Comparison of ENCODE assay signal across 22 cellular contexts in genomic region chrX:9614016-9614415, GRCh38.
DNase-seq lines count a peak whose midpoint lies in the region; ATAC-seq and TF ChIP-seq lines count a peak whose summit lies in the region.
"Had no signal": no experiment of that assay in that cellular context is flagged by ENCODE, and none has a peak within 500 bp of the region (broad histone marks: within the 10 kb centered on the region; RNA-seq: fewer than 3 reads in every experiment).

No MANE protein-coding gene starts in this region.

- no peak overlapping the region for H3K4me3 ChIP-seq in choroid plexus epithelial cell (ENCODE audit: low read depth, low read length)
- H3K4me3 ChIP-seq: BLaER1 treated with 17β-estradiol and CSF1 and Interleukin-3, amounts not matched to agents 10 nM and 100 nM; lower lobe of right lung; spleen; thoracic aorta had no signal

- no peaks in the 10 kb centered on the region for H3K9me3 Mint-ChIP-seq in activated naive CD8-positive, alpha-beta T cell treated with anti-CD3 and anti-CD28 coated beads for 36 hours
- H3K9me3 Mint-ChIP-seq: activated T-helper 17 cell treated with anti-CD3 and anti-CD28 coated beads, Interleukin-2, amount 50 U/mL, for 72 hours had no signal

- no peak overlapping the region for H3K4me3 Mint-ChIP-seq in activated naive CD8-positive, alpha-beta T cell treated with anti-CD3 and anti-CD28 coated beads for 36 hours
- H3K4me3 Mint-ChIP-seq: activated T-helper 17 cell treated with anti-CD3 and anti-CD28 coated beads, Interleukin-2, amount 50 U/mL, for 72 hours; H9; naive thymus-derived CD8-positive, alpha-beta T cell had no signal

- H3K27me3 Mint-ChIP-seq in activated naive CD8-positive, alpha-beta T cell treated with anti-CD3 and anti-CD28 coated beads for 36 hours = no peaks in the 10 kb centered on the region
- H3K27me3 Mint-ChIP-seq: activated T-helper 17 cell treated with anti-CD3 and anti-CD28 coated beads, Interleukin-2, amount 50 U/mL, for 72 hours; naive thymus-derived CD8-positive, alpha-beta T cell; progenitor cell of endocrine pancreas had no signal

- TF ChIP-seq CTCF in choroid plexus epithelial cell (conservative IDR thresholded peaks at IDR 0.05; ENCODE audit: low read depth, low read length) = no peak

- no peak overlapping the region for H3K27ac Mint-ChIP-seq in activated naive CD8-positive, alpha-beta T cell treated with anti-CD3 and anti-CD28 coated beads for 36 hours
- H3K27ac Mint-ChIP-seq: activated T-helper 17 cell treated with anti-CD3 and anti-CD28 coated beads, Interleukin-2, amount 50 U/mL, for 72 hours; H9; naive thymus-derived CD8-positive, alpha-beta T cell; progenitor cell of endocrine pancreas had no signal

- DNase-seq in EH (ENCODE audit: low read depth) (peak; percentile 82), M059J (ENCODE audit: low read depth) (peak; percentile 88), choroid plexus epithelial cell (ENCODE audit: low read depth) (peak; percentile 32), myocyte (ENCODE audit: low read depth) (peak; percentile 13), COLO829 (ENCODE audit: low spot score) (no peak)
- DNase-seq in activated naive CD8-positive, alpha-beta T cell treated with anti-CD3 and anti-CD28 coated beads for 36 hours = no peak
- DNase-seq: activated CD4-positive, CD25-positive, alpha-beta regulatory T cell; DMS 273 treated with DMSO at 0.1 percent for 48 hours; H9; lower lobe of right lung; MM.1S; naive thymus-derived CD8-positive, alpha-beta T cell; NCI-H1694 treated with DMSO at 0.1 percent for 48 hours; Right ventricle myocardium superior; spleen; T-helper 1 cell had no signal

- ATAC-seq in HG02981 (IDR thresholded peaks at IDR 0.05; ENCODE audit: unreplicated experiment) (no peak), GM21515 (IDR thresholded peaks at IDR 0.05; ENCODE audit: unreplicated experiment) (no peak)
- ATAC-seq: activated T-helper 17 cell treated with anti-CD3 and anti-CD28 coated beads, Interleukin-2, amount 50 U/mL, for 72 hours; lower lobe of right lung; naive thymus-derived CD8-positive, alpha-beta T cell had no signal

- H3K4me1 Mint-ChIP-seq in activated naive CD8-positive, alpha-beta T cell treated with anti-CD3 and anti-CD28 coated beads for 36 hours = peaks cover 8% of the 10 kb centered on the region
- H3K4me1 Mint-ChIP-seq: activated T-helper 17 cell treated with anti-CD3 and anti-CD28 coated beads, Interleukin-2, amount 50 U/mL, for 72 hours had no signal

- no peaks in the 10 kb centered on the region for H3K36me3 Mint-ChIP-seq in activated naive CD8-positive, alpha-beta T cell treated with anti-CD3 and anti-CD28 coated beads for 36 hours

Comparison
In these comparisons a context has a peak if more than half of its experiments do, and no peak if none do; other contexts are left out.
1. DNase-seq: peak in EH (single experiment), M059J (single experiment), choroid plexus epithelial cell (single experiment) and myocyte (single experiment); none in activated naive CD8-positive, alpha-beta T cell treated with anti-CD3 and anti-CD28 coated beads for 36 hours (single experiment) and COLO829 (single experiment).